18 cellular contexts compared by ENCODE assay signal in the genomic region with DNA sequence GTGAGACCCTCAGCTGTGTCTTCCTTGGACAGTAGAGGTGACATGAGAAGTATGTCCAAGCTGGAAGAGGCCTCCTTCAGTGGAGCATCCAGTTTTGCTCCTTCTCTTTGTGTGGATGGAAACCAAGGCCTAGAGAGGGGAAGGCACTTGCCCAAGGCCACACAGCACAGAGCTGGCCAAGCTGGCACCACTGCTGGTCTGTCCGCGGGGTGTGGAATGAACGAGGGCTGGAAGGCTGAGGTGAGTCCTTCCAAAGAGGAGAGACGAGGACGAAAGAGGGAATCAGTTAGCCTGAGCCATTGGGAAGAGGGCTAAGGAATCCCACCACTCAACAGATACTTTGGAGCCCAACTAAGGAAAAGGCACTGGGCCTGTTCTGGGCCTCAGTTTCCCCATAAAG. TPM values are rescaled to one million over a fixed set of nuclear protein-coding genes. Genes with fewer than 3 reads are reported as not detected.
DNase-seq lines count a peak whose midpoint lies in the region; ATAC-seq, FAIRE-seq and TF ChIP-seq lines count a peak whose summit lies in the region.
"Had no signal": no experiment of that assay in that cellular context is flagged by ENCODE, and none has a peak within 500 bp of the region (broad histone marks: within the 10 kb centered on the region; RNA-seq: fewer than 3 reads in every experiment).

No MANE protein-coding gene starts in this region.

- H4K20me1 ChIP-seq in HepG2 (ENCODE audit: insufficient read depth, low read length) = no peaks in the 10 kb centered on the region

- no peaks in the 10 kb centered on the region for H3K36me3 Mint-ChIP-seq in activated B cell treated with CpG ODN at 0.5 μM for 24 hours (ENCODE audit: low read depth)
- no peaks in the 10 kb centered on the region for H3K36me3 Mint-ChIP-seq in nephron progenitor cell (ENCODE audit: low read depth)
- H3K36me3 Mint-ChIP-seq in type B pancreatic cell = no peaks in the 10 kb centered on the region

- POLR2A ChIA-PET in HepG2 (lab: Yijun Ruan, JAX) = no interaction called here
- POLR2A ChIA-PET in activated B cell treated with CpG ODN at 0.5 μM for 24 hours (lab: Charles Lee) = no interaction called here

- FAIRE-seq in HepG2 (lab: Jason Lieb, UNC) = no peak
- FAIRE-seq: GM18507, islet of Langerhans had no signal

- no peak for TF ChIP-seq CTCF in HepG2 (CRISPR knock-in tag; IDR thresholded peaks at IDR 0.05)
- TF ChIP-seq CTCF in right lobe of liver (IDR thresholded peaks at IDR 0.05) = no peak
- TF ChIP-seq CTCF in activated B cell treated with CpG ODN at 0.5 μM for 24 hours (IDR thresholded peaks at IDR 0.05) = no peak
- TF ChIP-seq CTCF in nephron progenitor cell (IDR thresholded peaks at IDR 0.05) = no peak
- no peak for TF ChIP-seq CTCF in type B pancreatic cell (conservative IDR thresholded peaks at IDR 0.05)

- no peak for DNase-seq in HepG2 (ENCODE audit: low spot score)
- DNase-seq in right lobe of liver = no peak
- no peak for DNase-seq in activated B cell treated with CpG ODN at 0.5 μM for 24 hours
- DNase-seq in nephron progenitor cell = no peak
- no peak for DNase-seq in type B pancreatic cell (ENCODE audit: extremely low spot score, unreplicated experiment)
- DNase-seq in NK-92 treated with Interleukin-12 subunit alpha and Interleukin-12 subunit beta, amount 100 ng/mL, for 24 hours (lab: John Stamatoyannopoulos, UW) = no peak
- DNase-seq: activated CD4-positive, alpha-beta T cell treated with anti-CD3 and anti-CD28 coated beads, Interleukin-2, amount 50 U/mL, for 1 hour; activated CD8-positive, alpha-beta memory T cell treated with anti-CD3 and anti-CD28 coated beads, Interleukin-2, amount 50 U/mL, for 48 hours; COR-L47; Karpas-422; NCI-H1930; RPMI8226 had no signal

- H3K4me3 Mint-ChIP-seq in activated B cell treated with CpG ODN at 0.5 μM for 24 hours (peak overlapping the region; percentile 65), nephron progenitor cell (peak overlapping the region; percentile 61), type B pancreatic cell (no peak overlapping the region)

- no peak overlapping the region for H3K27ac Mint-ChIP-seq in activated B cell treated with CpG ODN at 0.5 μM for 24 hours
- peak overlapping the region; percentile 70 for H3K27ac Mint-ChIP-seq in nephron progenitor cell
- peak overlapping the region; percentile 56 for H3K27ac Mint-ChIP-seq in type B pancreatic cell

- TF ChIP-seq POLR2A in HepG2 (IDR thresholded peaks at IDR 0.05; ENCODE audit: insufficient read depth in 1 of 2, low read depth in 2 of 2, low read length in 2 of 2) (no peak), right lobe of liver (IDR thresholded peaks at IDR 0.05) (no peak)

- CTCF ChIA-PET in HepG2 (lab: Yijun Ruan, JAX; ENCODE audit: low intra/inter-chr PET ratio, low total read pairs) (no interaction called here), activated B cell treated with CpG ODN at 0.5 μM for 24 hours (lab: Charles Lee) (no interaction called here)

- H3K9me3 ChIP-seq in HepG2 (ENCODE audit: low read length) (no peaks in the 10 kb centered on the region), right lobe of liver (no peaks in the 10 kb centered on the region)
- H3K9me3 ChIP-seq: ascending aorta, prostate gland had no signal

- in situ Hi-C loops in HepG2 (cut with HindIII; ENCODE audit: extremely low pct_ligation_motif_present, low pct_unique_long_range_greater_than_20kb) = no loop called here

- TF ChIP-seq EP300 in HepG2 (IDR thresholded peaks at IDR 0.05; ENCODE audit: low read depth in 2 of 2, low read length in 2 of 2) (no peak), HepG2 (CRISPR knock-in tag; IDR thresholded peaks at IDR 0.05; ENCODE audit: borderline replicate concordance) (no peak)

- no peak overlapping the region for H2AFZ ChIP-seq in HepG2 (ENCODE audit: low read length)

- H3K4me3 ChIP-seq in HepG2 (replicated peaks in 1 of 3; ENCODE audit: insufficient read depth in 1 of 3, low read depth in 2 of 3, low read length in 3 of 3) (peak overlapping the region; percentile 35 to 69 (median 52); a peak in 5 of 6 replicates), right lobe of liver (no peak overlapping the region)
- H3K4me3 ChIP-seq: ascending aorta, prostate gland had no signal

- 72% methylated on average over 5 of the region's 5 CpGs for WGBS in HepG2 (ENCODE audit: low lambda C conversion rate)
- 90% methylated on average over 4 of the region's 5 CpGs for WGBS in right lobe of liver (ENCODE audit: insufficient coverage, low coverage, low lambda C conversion rate, missing lambda C conversion rate)

- ATAC-seq in HepG2 = no peak
- no peak for ATAC-seq in right lobe of liver
- no peak for ATAC-seq in activated B cell treated with CpG ODN at 0.5 μM for 24 hours (ENCODE audit: low read depth)
- ATAC-seq in GM21526 (IDR thresholded peaks at IDR 0.05; ENCODE audit: low FRiP score, unreplicated experiment) = no peak
- no peak for ATAC-seq in HG03196 (IDR thresholded peaks at IDR 0.05; ENCODE audit: unreplicated experiment)

- no peak for TF ChIP-seq RAD21 in HepG2 (CRISPR knock-in tag; IDR thresholded peaks at IDR 0.05)

- H3K79me2 ChIP-seq in HepG2 (ENCODE audit: insufficient read depth, low read length) = no peaks in the 10 kb centered on the region

- no peak overlapping the region for H3K27ac ChIP-seq in HepG2 (ENCODE audit: extremely low read length, insufficient read depth, low read length)
- no peak overlapping the region for H3K27ac ChIP-seq in right lobe of liver
- H3K27ac ChIP-seq: ascending aorta had no signal

- H3K9me3 Mint-ChIP-seq in activated B cell treated with CpG ODN at 0.5 μM for 24 hours (no peaks in the 10 kb centered on the region), nephron progenitor cell (no peaks in the 10 kb centered on the region), type B pancreatic cell (no peaks in the 10 kb centered on the region)

- BruUV-seq in HepG2 (replicated peaks; lab: Mats Ljungman, UMichigan) = TSS peak; percentile 91

- peaks cover 36% of the 10 kb centered on the region for H3K4me1 Mint-ChIP-seq in activated B cell treated with CpG ODN at 0.5 μM for 24 hours
- H3K4me1 Mint-ChIP-seq in nephron progenitor cell = peaks cover 88% of the 10 kb centered on the region
- H3K4me1 Mint-ChIP-seq in type B pancreatic cell (ENCODE audit: unreplicated experiment) = peaks cover 55% of the 10 kb centered on the region

- H3K4me2 ChIP-seq in HepG2 (ENCODE audit: low read depth, low read length) = peak overlapping the region; percentile 93

- no peak overlapping the region; the same call in 1 of the 2 replicates for H3K9ac ChIP-seq in HepG2 (ENCODE audit: insufficient read depth, low read depth, low read length)

- H3K36me3 ChIP-seq in HepG2 (replicated peaks in 1 of 2; ENCODE audit: control insufficient read depth in 1 of 2, insufficient read depth in 2 of 2, low read length in 2 of 2) (no peaks in the 10 kb centered on the region), right lobe of liver (no peaks in the 10 kb centered on the region)
- H3K36me3 ChIP-seq: prostate gland had no signal

- intact Hi-C loops in HepG2 (cut with micrococcal nuclease; ENCODE audit: unreplicated experiment) (loop anchor here (10.0 kb wide), 1 partner anchor 77 kb away; no protein-coding TSS in a partner anchor), right lobe of liver (cut with DNase I) (no loop called here), activated B cell treated with CpG ODN at 0.5 μM for 24 hours (cut with micrococcal nuclease) (no loop called here)

- H3K27me3 ChIP-seq in HepG2 (ENCODE audit: control insufficient read depth in 1 of 2, insufficient read depth in 2 of 2, low read length in 2 of 2) (peaks cover 7 to 27% of the 10 kb centered on the region in 2 experiments), right lobe of liver (no peaks in the 10 kb centered on the region)
- H3K27me3 ChIP-seq: ascending aorta had no signal

- peaks cover 63% of the 10 kb centered on the region for H3K4me1 ChIP-seq in HepG2 (ENCODE audit: insufficient read depth, low read length)
- H3K4me1 ChIP-seq in right lobe of liver = peaks cover 0 to 37% (median 17%) of the 10 kb centered on the region in 4 donors
- H3K4me1 ChIP-seq: ascending aorta had no signal

- H3K27me3 Mint-ChIP-seq in activated B cell treated with CpG ODN at 0.5 μM for 24 hours (peaks cover 25% of the 10 kb centered on the region), nephron progenitor cell (ENCODE audit: low read depth, poor library complexity) (peaks cover 13% of the 10 kb centered on the region), type B pancreatic cell (no peaks in the 10 kb centered on the region)

RNA-seq across cellular contexts. Expression of a gene that starts 27.8 kb away (rescaled TPM):
- total RNA-seq in HepG2 (2016; rRNA removed; fragmentation: Illumina TruSeq; extraction: Trizol) (3.4 and 3.8 TPM in 2 replicates), right lobe of liver (10 to 100 TPM; 11.9 to 21.8 (median 17.8) TPM), activated B cell treated with CpG ODN at 0.5 μM for 24 hours (13.5 and 15.1 TPM in 2 replicates), type B pancreatic cell (ENCODE audit: low replicate concordance) (39.8 and 68.7 TPM in 2 replicates)
- 1.4 and 1.6 TPM in 2 replicates for total RNA-seq in HepG2 (2016; cell fraction: cytosol; rRNA removed; fragmentation: Illumina TruSeq; extraction: Trizol; ENCODE audit: low read depth)
- total RNA-seq in HepG2 (2016; cell fraction: insoluble cytoplasmic fraction; rRNA removed; fragmentation: Illumina TruSeq; extraction: Trizol) = 2.6 and 3.9 TPM in 2 replicates
- 5.9 and 6.0 TPM in 2 replicates for total RNA-seq in HepG2 (2016; cell fraction: membrane; rRNA removed; fragmentation: Illumina TruSeq; extraction: Trizol)
- total RNA-seq in HepG2 (2016; cell fraction: nucleus; rRNA removed; fragmentation: Illumina TruSeq; extraction: Trizol) = 6.6 and 8.7 TPM in 2 replicates
- polyA plus RNA-seq in HepG2 (2011; rRNA removed) = 8.0 and 8.9 TPM in 2 replicates
- 9.0 and 9.2 TPM in 2 replicates for polyA plus RNA-seq in HepG2 (2011; cell fraction: cytosol; rRNA removed)
- 13.1 and 15.6 TPM in 2 replicates for polyA plus RNA-seq in HepG2 (2011; cell fraction: nucleus; rRNA removed)
- polyA plus RNA-seq in HepG2 (2012) = 10.5 and 11.5 TPM in 2 replicates
- 3.5 and 4.0 TPM in 2 replicates for polyA plus RNA-seq in HepG2 (2016; cell fraction: cytosol; fragmentation: Illumina TruSeq; extraction: Trizol; ENCODE audit: low read depth)
- polyA plus RNA-seq in HepG2 (2016; cell fraction: insoluble cytoplasmic fraction; fragmentation: Illumina TruSeq; extraction: Trizol; ENCODE audit: low read depth) = 8.8 and 12.5 TPM in 2 replicates
- 12.1 and 12.7 TPM in 2 replicates for polyA plus RNA-seq in HepG2 (2016; cell fraction: membrane; fragmentation: Illumina TruSeq; extraction: Trizol; ENCODE audit: low read depth)
- polyA plus RNA-seq in HepG2 (2016; cell fraction: nucleus; fragmentation: Illumina TruSeq; extraction: Trizol; ENCODE audit: insufficient read depth, low read depth) = 27.6 and 29.1 TPM in 2 replicates
- 10.4 TPM in 2 replicates for polyA minus RNA-seq in HepG2 (2011; rRNA and poly(A)+ RNA removed; ENCODE audit: low replicate concordance)
- 8.1 and 8.3 TPM in 2 replicates for polyA minus RNA-seq in HepG2 (2011; cell fraction: cytosol; rRNA and poly(A)+ RNA removed)
- polyA minus RNA-seq in HepG2 (2011; cell fraction: nucleus; rRNA and poly(A)+ RNA removed) = 3.1 and 5.0 TPM in 2 replicates

RNA-seq across cellular contexts. Expression of a gene that starts 47.6 kb away (rescaled TPM):
- total RNA-seq in HepG2 (2016; rRNA removed; fragmentation: Illumina TruSeq; extraction: Trizol) = 38.0 and 47.5 TPM in 2 replicates
- total RNA-seq in HepG2 (2016; cell fraction: cytosol; rRNA removed; fragmentation: Illumina TruSeq; extraction: Trizol; ENCODE audit: low read depth) = 28.2 and 30.9 TPM in 2 replicates
- 40.1 and 47.2 TPM in 2 replicates for total RNA-seq in HepG2 (2016; cell fraction: insoluble cytoplasmic fraction; rRNA removed; fragmentation: Illumina TruSeq; extraction: Trizol)
- 56.8 and 65.1 TPM in 2 replicates for total RNA-seq in HepG2 (2016; cell fraction: membrane; rRNA removed; fragmentation: Illumina TruSeq; extraction: Trizol)
- total RNA-seq in HepG2 (2016; cell fraction: nucleus; rRNA removed; fragmentation: Illumina TruSeq; extraction: Trizol) = 25.8 and 26.4 TPM in 2 replicates
- polyA plus RNA-seq in HepG2 (2011; rRNA removed) = 55.7 and 68.1 TPM in 2 replicates
- polyA plus RNA-seq in HepG2 (2011; cell fraction: cytosol; rRNA removed) = 36.1 and 44.8 TPM in 2 replicates
- 196 and 210 TPM in 2 replicates for polyA plus RNA-seq in HepG2 (2011; cell fraction: nucleus; rRNA removed)
- polyA plus RNA-seq in HepG2 (2012) = 39.2 and 42.0 TPM in 2 replicates
- polyA plus RNA-seq in HepG2 (2016; cell fraction: cytosol; fragmentation: Illumina TruSeq; extraction: Trizol; ENCODE audit: low read depth) = 28.1 and 35.4 TPM in 2 replicates
- polyA plus RNA-seq in HepG2 (2016; cell fraction: insoluble cytoplasmic fraction; fragmentation: Illumina TruSeq; extraction: Trizol; ENCODE audit: low read depth) = 45.3 and 52.8 TPM in 2 replicates
- polyA plus RNA-seq in HepG2 (2016; cell fraction: membrane; fragmentation: Illumina TruSeq; extraction: Trizol; ENCODE audit: low read depth) = 52.1 and 54.5 TPM in 2 replicates
- 60.6 and 65.4 TPM in 2 replicates for polyA plus RNA-seq in HepG2 (2016; cell fraction: nucleus; fragmentation: Illumina TruSeq; extraction: Trizol; ENCODE audit: insufficient read depth, low read depth)
- 29.8 and 53.8 TPM in 2 replicates for polyA minus RNA-seq in HepG2 (2011; rRNA and poly(A)+ RNA removed; ENCODE audit: low replicate concordance)
- polyA minus RNA-seq in HepG2 (2011; cell fraction: cytosol; rRNA and poly(A)+ RNA removed) = 18.0 and 18.1 TPM in 2 replicates
- polyA minus RNA-seq in HepG2 (2011; cell fraction: nucleus; rRNA and poly(A)+ RNA removed) = 23.8 and 32.3 TPM in 2 replicates
- total RNA-seq in right lobe of liver = 10 to 100 TPM; 30.8 to 48.9 (median 43.3) TPM
- 34.6 and 35.3 TPM in 2 replicates for total RNA-seq in activated B cell treated with CpG ODN at 0.5 μM for 24 hours
- total RNA-seq in type B pancreatic cell (ENCODE audit: low replicate concordance) = 73.5 and 74.5 TPM in 2 replicates

Comparison
In these comparisons a context has a peak if more than half of its experiments do, and no peak if none do; other contexts are left out.
1. H3K4me3 ChIP-seq: peak in HepG2 (3 of 3); none in right lobe of liver (0 of 3).